Comparison of ENCODE assay signal across 37 cellular contexts in genomic region chr20:45649312-45649863, GRCh38. TPM values are rescaled to one million over a fixed set of nuclear protein-coding genes. Genes with fewer than 3 reads are reported as not detected.
"Had no signal": no experiment of that assay in that cellular context is flagged by ENCODE, and none has a peak within 500 bp of the region (broad histone marks: within the 10 kb centered on the region; RNA-seq: fewer than 3 reads in every experiment).

No MANE protein-coding gene starts in this region.

- FAIRE-seq: colon, TTC549 had no signal

- ATAC-seq: activated CD4-positive, alpha-beta T cell treated with anti-CD3 and anti-CD28 coated beads for 36 hours; activated CD8-positive, alpha-beta memory T cell treated with anti-CD3 and anti-CD28 coated beads, Interleukin-2, amount 10 ng/mL, durations not matched to agents 7 days and 5 days; activated CD8-positive, alpha-beta T cell treated with anti-CD3 and anti-CD28 coated beads, Interleukin-2, amount 10 ng/mL, durations not matched to agents 7 days and 5 days; activated naive CD8-positive, alpha-beta T cell treated with anti-CD3 and anti-CD28 coated beads, Interleukin-2, amount 50 U/mL, for 24 hours; body of pancreas; effector memory CD8-positive, alpha-beta T cell; foreskin keratinocyte; gastrocnemius medialis; heart left ventricle had no signal

- H3K36me3 ChIP-seq: adrenal gland, esophagus muscularis mucosa, gastrocnemius medialis, heart left ventricle, WERI-Rb-1 had no signal

- H3K4me3 ChIP-seq: adrenal gland, body of pancreas, esophagus muscularis mucosa, gastrocnemius medialis, heart left ventricle had no signal

- H3K4me1 ChIP-seq: adrenal gland, body of pancreas, esophagus muscularis mucosa, foreskin keratinocyte, gastrocnemius medialis, heart left ventricle had no signal

- H3K9me3 ChIP-seq: adrenal gland, body of pancreas, esophagus muscularis mucosa, gastrocnemius medialis, heart left ventricle had no signal

- H3K27me3 ChIP-seq: adrenal gland, body of pancreas had no signal

- H3K27ac ChIP-seq: adrenal gland, body of pancreas, esophagus muscularis mucosa, foreskin keratinocyte, gastrocnemius medialis, heart left ventricle, WERI-Rb-1 had no signal

- DNase-seq: activated CD4-positive, alpha-beta memory T cell treated with anti-CD3 and anti-CD28 coated beads for 36 hours; activated CD4-positive, alpha-beta T cell treated with anti-CD3 and anti-CD28 coated beads for 36 hours; activated CD4-positive, alpha-beta T cell treated with anti-CD3 and anti-CD28 coated beads, Interleukin-2, amount 10 ng/mL, durations not matched to agents 24 days and 14 days; activated CD4-positive, CD25-positive, alpha-beta regulatory T cell; activated CD4-positive, CD25-positive, alpha-beta regulatory T cell treated with anti-CD3 and anti-CD28 coated beads, Interleukin-2, amount 50 U/mL, for 72 hours; activated CD8-positive, alpha-beta memory T cell treated with anti-CD3 and anti-CD28 coated beads, Interleukin-2, amount 10 ng/mL, durations not matched to agents 7 days and 5 days; activated CD8-positive, alpha-beta memory T cell treated with anti-CD3 and anti-CD28 coated beads, Interleukin-2, amount 50 U/mL, for 4 hours; activated CD8-positive, alpha-beta T cell treated with anti-CD3 and anti-CD28 coated beads, Interleukin-2, amount 10 ng/mL, durations not matched to agents 7 days and 5 days; activated effector memory CD4-positive, alpha-beta T cell treated with anti-CD3 and anti-CD28 coated beads, Interleukin-2, amount 50 U/mL, for 16 hours; activated naive CD4-positive, alpha-beta T cell treated with anti-CD3 and anti-CD28 coated beads for 36 hours; activated naive CD8-positive, alpha-beta T cell treated with anti-CD3 and anti-CD28 coated beads for 36 hours; activated naive CD8-positive, alpha-beta T cell treated with anti-CD3 and anti-CD28 coated beads, Interleukin-2, amount 50 U/mL, for 24 hours; activated T-cell treated with anti-CD3 and anti-CD28 coated beads, Interleukin-2, amount 50 U/mL, for 1 hour; activated T-cell treated with anti-CD3 and anti-CD28 coated beads, Interleukin-2, amount 50 U/mL, for 48 hours; adrenal gland; amygdala; aorta; body of pancreas; caudate nucleus; cortex of kidney; dermis blood vessel endothelial cell; effector CD4-positive, alpha-beta T cell; effector memory CD8-positive, alpha-beta T cell; erythroblast; foreskin keratinocyte; gastrocnemius medialis; glutamatergic neuron; heart left ventricle; T-helper 2 cell; WERI-Rb-1 had no signal

RNA-seq across cellular contexts. Expression of gene WFDC9, which starts 18.3 kb away (rescaled TPM):
- total RNA-seq: activated CD4-positive, alpha-beta memory T cell treated with anti-CD3 and anti-CD28 coated beads for 36 hours; activated CD4-positive, alpha-beta T cell treated with anti-CD3 and anti-CD28 coated beads for 36 hours; activated CD4-positive, alpha-beta T cell treated with anti-CD3 and anti-CD28 coated beads, Interleukin-2, amount 10 ng/mL, durations not matched to agents 24 days and 14 days; activated CD8-positive, alpha-beta memory T cell treated with anti-CD3 and anti-CD28 coated beads for 36 hours; activated CD8-positive, alpha-beta memory T cell treated with anti-CD3 and anti-CD28 coated beads, Interleukin-2, amount 10 ng/mL, durations not matched to agents 7 days and 5 days; activated CD8-positive, alpha-beta T cell treated with anti-CD3 and anti-CD28 coated beads, Interleukin-2, amount 10 ng/mL, durations not matched to agents 7 days and 5 days; activated naive CD4-positive, alpha-beta T cell treated with anti-CD3 and anti-CD28 coated beads for 36 hours; activated naive CD8-positive, alpha-beta T cell treated with anti-CD3 and anti-CD28 coated beads for 36 hours; activated T-helper 1 cell treated with anti-CD3 and anti-CD28 coated beads, Interleukin-12 subunit alpha, Interleukin-12 subunit beta, Interleukin-2, Interleukin-4 antibody, amounts not matched to agents 30 ng/mL and 10 ng/mL and 1 ng/mL, durations not matched to agents 14 hours and 24 hours and 36 hours; activated T-helper 2 cell treated with anti-CD3 and anti-CD28 coated beads, Interferon-gamma antibody, Interleukin-2, Interleukin-4, amounts not matched to agents 10 μg/mL and 5 μg/mL and 100 μg/mL, durations not matched to agents 14 hours and 24 hours and 36 hours; adrenal gland; aorta; body of pancreas; chondrocyte; dermis blood vessel endothelial cell; esophagus muscularis mucosa; foreskin keratinocyte; gastrocnemius medialis; heart left ventricle had no signal
- polyA plus RNA-seq: adrenal gland, aorta, foreskin keratinocyte, heart left ventricle had no signal

RNA-seq across cellular contexts. Expression of gene WFDC10A, which starts 19.8 kb away (rescaled TPM):
- total RNA-seq: activated CD4-positive, alpha-beta memory T cell treated with anti-CD3 and anti-CD28 coated beads for 36 hours; activated CD4-positive, alpha-beta T cell treated with anti-CD3 and anti-CD28 coated beads for 36 hours; activated CD4-positive, alpha-beta T cell treated with anti-CD3 and anti-CD28 coated beads, Interleukin-2, amount 10 ng/mL, durations not matched to agents 24 days and 14 days; activated CD8-positive, alpha-beta memory T cell treated with anti-CD3 and anti-CD28 coated beads for 36 hours; activated CD8-positive, alpha-beta memory T cell treated with anti-CD3 and anti-CD28 coated beads, Interleukin-2, amount 10 ng/mL, durations not matched to agents 7 days and 5 days; activated CD8-positive, alpha-beta T cell treated with anti-CD3 and anti-CD28 coated beads, Interleukin-2, amount 10 ng/mL, durations not matched to agents 7 days and 5 days; activated naive CD4-positive, alpha-beta T cell treated with anti-CD3 and anti-CD28 coated beads for 36 hours; activated naive CD8-positive, alpha-beta T cell treated with anti-CD3 and anti-CD28 coated beads for 36 hours; activated T-helper 1 cell treated with anti-CD3 and anti-CD28 coated beads, Interleukin-12 subunit alpha, Interleukin-12 subunit beta, Interleukin-2, Interleukin-4 antibody, amounts not matched to agents 30 ng/mL and 10 ng/mL and 1 ng/mL, durations not matched to agents 14 hours and 24 hours and 36 hours; activated T-helper 2 cell treated with anti-CD3 and anti-CD28 coated beads, Interferon-gamma antibody, Interleukin-2, Interleukin-4, amounts not matched to agents 10 μg/mL and 5 μg/mL and 100 μg/mL, durations not matched to agents 14 hours and 24 hours and 36 hours; adrenal gland; aorta; body of pancreas; chondrocyte; dermis blood vessel endothelial cell; esophagus muscularis mucosa; foreskin keratinocyte; gastrocnemius medialis; heart left ventricle had no signal
- polyA plus RNA-seq: adrenal gland, aorta, foreskin keratinocyte, heart left ventricle had no signal

RNA-seq across cellular contexts. Expression of gene WFDC11, which starts 20.7 kb away (rescaled TPM):
- total RNA-seq: activated CD4-positive, alpha-beta memory T cell treated with anti-CD3 and anti-CD28 coated beads for 36 hours; activated CD4-positive, alpha-beta T cell treated with anti-CD3 and anti-CD28 coated beads for 36 hours; activated CD4-positive, alpha-beta T cell treated with anti-CD3 and anti-CD28 coated beads, Interleukin-2, amount 10 ng/mL, durations not matched to agents 24 days and 14 days; activated CD8-positive, alpha-beta memory T cell treated with anti-CD3 and anti-CD28 coated beads for 36 hours; activated CD8-positive, alpha-beta memory T cell treated with anti-CD3 and anti-CD28 coated beads, Interleukin-2, amount 10 ng/mL, durations not matched to agents 7 days and 5 days; activated CD8-positive, alpha-beta T cell treated with anti-CD3 and anti-CD28 coated beads, Interleukin-2, amount 10 ng/mL, durations not matched to agents 7 days and 5 days; activated naive CD4-positive, alpha-beta T cell treated with anti-CD3 and anti-CD28 coated beads for 36 hours; activated naive CD8-positive, alpha-beta T cell treated with anti-CD3 and anti-CD28 coated beads for 36 hours; activated T-helper 1 cell treated with anti-CD3 and anti-CD28 coated beads, Interleukin-12 subunit alpha, Interleukin-12 subunit beta, Interleukin-2, Interleukin-4 antibody, amounts not matched to agents 30 ng/mL and 10 ng/mL and 1 ng/mL, durations not matched to agents 14 hours and 24 hours and 36 hours; activated T-helper 2 cell treated with anti-CD3 and anti-CD28 coated beads, Interferon-gamma antibody, Interleukin-2, Interleukin-4, amounts not matched to agents 10 μg/mL and 5 μg/mL and 100 μg/mL, durations not matched to agents 14 hours and 24 hours and 36 hours; adrenal gland; aorta; body of pancreas; chondrocyte; dermis blood vessel endothelial cell; esophagus muscularis mucosa; foreskin keratinocyte; gastrocnemius medialis; heart left ventricle had no signal
- polyA plus RNA-seq: adrenal gland, aorta, foreskin keratinocyte, heart left ventricle had no signal

RNA-seq across cellular contexts. Expression of gene WFDC13, which starts 52.5 kb away (rescaled TPM):
- total RNA-seq: activated CD4-positive, alpha-beta memory T cell treated with anti-CD3 and anti-CD28 coated beads for 36 hours; activated CD4-positive, alpha-beta T cell treated with anti-CD3 and anti-CD28 coated beads for 36 hours; activated CD4-positive, alpha-beta T cell treated with anti-CD3 and anti-CD28 coated beads, Interleukin-2, amount 10 ng/mL, durations not matched to agents 24 days and 14 days; activated CD8-positive, alpha-beta memory T cell treated with anti-CD3 and anti-CD28 coated beads for 36 hours; activated CD8-positive, alpha-beta memory T cell treated with anti-CD3 and anti-CD28 coated beads, Interleukin-2, amount 10 ng/mL, durations not matched to agents 7 days and 5 days; activated CD8-positive, alpha-beta T cell treated with anti-CD3 and anti-CD28 coated beads, Interleukin-2, amount 10 ng/mL, durations not matched to agents 7 days and 5 days; activated naive CD4-positive, alpha-beta T cell treated with anti-CD3 and anti-CD28 coated beads for 36 hours; activated naive CD8-positive, alpha-beta T cell treated with anti-CD3 and anti-CD28 coated beads for 36 hours; activated T-helper 1 cell treated with anti-CD3 and anti-CD28 coated beads, Interleukin-12 subunit alpha, Interleukin-12 subunit beta, Interleukin-2, Interleukin-4 antibody, amounts not matched to agents 30 ng/mL and 10 ng/mL and 1 ng/mL, durations not matched to agents 14 hours and 24 hours and 36 hours; activated T-helper 2 cell treated with anti-CD3 and anti-CD28 coated beads, Interferon-gamma antibody, Interleukin-2, Interleukin-4, amounts not matched to agents 10 μg/mL and 5 μg/mL and 100 μg/mL, durations not matched to agents 14 hours and 24 hours and 36 hours; adrenal gland; aorta; body of pancreas; chondrocyte; dermis blood vessel endothelial cell; esophagus muscularis mucosa; foreskin keratinocyte; gastrocnemius medialis; heart left ventricle had no signal
- polyA plus RNA-seq: adrenal gland, aorta, foreskin keratinocyte, heart left ventricle had no signal

RNA-seq across cellular contexts. Expression of gene WFDC10B, which starts 55.4 kb away (rescaled TPM):
- total RNA-seq: activated CD4-positive, alpha-beta memory T cell treated with anti-CD3 and anti-CD28 coated beads for 36 hours; activated CD4-positive, alpha-beta T cell treated with anti-CD3 and anti-CD28 coated beads for 36 hours; activated CD4-positive, alpha-beta T cell treated with anti-CD3 and anti-CD28 coated beads, Interleukin-2, amount 10 ng/mL, durations not matched to agents 24 days and 14 days; activated CD8-positive, alpha-beta memory T cell treated with anti-CD3 and anti-CD28 coated beads for 36 hours; activated CD8-positive, alpha-beta memory T cell treated with anti-CD3 and anti-CD28 coated beads, Interleukin-2, amount 10 ng/mL, durations not matched to agents 7 days and 5 days; activated CD8-positive, alpha-beta T cell treated with anti-CD3 and anti-CD28 coated beads, Interleukin-2, amount 10 ng/mL, durations not matched to agents 7 days and 5 days; activated naive CD4-positive, alpha-beta T cell treated with anti-CD3 and anti-CD28 coated beads for 36 hours; activated naive CD8-positive, alpha-beta T cell treated with anti-CD3 and anti-CD28 coated beads for 36 hours; activated T-helper 1 cell treated with anti-CD3 and anti-CD28 coated beads, Interleukin-12 subunit alpha, Interleukin-12 subunit beta, Interleukin-2, Interleukin-4 antibody, amounts not matched to agents 30 ng/mL and 10 ng/mL and 1 ng/mL, durations not matched to agents 14 hours and 24 hours and 36 hours; activated T-helper 2 cell treated with anti-CD3 and anti-CD28 coated beads, Interferon-gamma antibody, Interleukin-2, Interleukin-4, amounts not matched to agents 10 μg/mL and 5 μg/mL and 100 μg/mL, durations not matched to agents 14 hours and 24 hours and 36 hours; adrenal gland; aorta; body of pancreas; chondrocyte; dermis blood vessel endothelial cell; foreskin keratinocyte; gastrocnemius medialis; heart left ventricle had no signal
- polyA plus RNA-seq: adrenal gland, foreskin keratinocyte, heart left ventricle had no signal
